1 cellular context compared by ENCODE assay signal in genomic region chr7:2507917-2508306, GRCh38.
TF ChIP-seq lines count a peak whose summit lies in the region.

No MANE protein-coding gene starts in this region.

TF ChIP-seq in H1, 55 proteins besides CTCF, POLR2A, EP300 and RAD21:
- TF ChIP-seq SIX5 (IDR thresholded peaks at IDR 0.05; ENCODE audit: low read depth, low read length) (no peak), TEAD4 (IDR thresholded peaks at IDR 0.05; ENCODE audit: low read depth, low read length) (no peak), E2F6 (IDR thresholded peaks at IDR 0.05) (no peak), KDM4A (IDR thresholded peaks at IDR 0.05; ENCODE audit: low read depth, low read length, severe bottlenecking) (no peak), POLR2AphosphoS5 (IDR thresholded peaks at IDR 0.05; ENCODE audit: low read depth, low read length) (no peak), CTBP2 (IDR thresholded peaks at IDR 0.05; ENCODE audit: borderline replicate concordance, insufficient read depth, insufficient read length, low read length) (no peak), GTF2F1 (IDR thresholded peaks at IDR 0.05; ENCODE audit: borderline replicate concordance, low read depth, low read length) (no peak), CHD2 (IDR thresholded peaks at IDR 0.05; ENCODE audit: low read length) (no peak), CEBPB (IDR thresholded peaks at IDR 0.05; ENCODE audit: low read depth, low read length) (no peak), BRCA1 (IDR thresholded peaks at IDR 0.05; ENCODE audit: low read depth, low read length) (no peak)
